9 cellular contexts compared by ENCODE assay signal in genomic region chr22:46753360-46753759, GRCh38. TPM values are rescaled to one million over a fixed set of nuclear protein-coding genes. Genes with fewer than 3 reads are reported as not detected.
A peak's percentile ranks its signal among the peaks of the same experiment; 100 is the strongest.
DNase-seq lines count a peak whose midpoint lies in the region; ATAC-seq and TF ChIP-seq lines count a peak whose summit lies in the region.
"Had no signal": no experiment of that assay in that cellular context is flagged by ENCODE, and none has a peak within 500 bp of the region (broad histone marks: within the 10 kb centered on the region; RNA-seq: fewer than 3 reads in every experiment).

No MANE protein-coding gene starts in this region.

- ATAC-seq in Right ventricle myocardium superior (ENCODE audit: poor library complexity) (peak; percentile 19), Right ventricle myocardium inferior (no peak), aorta (ENCODE audit: low FRiP score) (no peak), HG02759 (IDR thresholded peaks at IDR 0.05; ENCODE audit: unreplicated experiment) (no peak)
- ATAC-seq in CD4-positive, alpha-beta T cell (ENCODE audit: poor library complexity): no peak

- H3K9ac ChIP-seq in fibroblast of lung (ENCODE audit: insufficient read depth, low read length) (peak overlapping the region; percentile 64), parathyroid adenoma (no peak overlapping the region)

- H3K4me3 ChIP-seq in fibroblast of lung (replicated peaks in 1 of 4; ENCODE audit: control extremely low read depth in 1 of 4, insufficient read depth in 1 of 4, low read depth in 3 of 4, low read length in 4 of 4) (no peak overlapping the region), parathyroid adenoma (ENCODE audit: low read depth, low read length) (no peak overlapping the region), aorta (ENCODE audit: low read length in 2 of 2) (no peak overlapping the region)

- H3K27ac ChIP-seq in fibroblast of lung (ENCODE audit: insufficient read depth, low read length) (peak overlapping the region; percentile 99), parathyroid adenoma (peak overlapping the region; percentile 63), aorta (ENCODE audit: low read depth in 1 of 2, low read length in 2 of 2) (peak overlapping the region; percentile 97)
- H3K27ac ChIP-seq in CD4-positive, alpha-beta T cell (ENCODE audit: low read depth, low read length): no peak overlapping the region

- no peak overlapping the region for H3K27ac Mint-ChIP-seq in CD4-positive, alpha-beta T cell
- H3K27ac Mint-ChIP-seq: activated naive CD8-positive, alpha-beta T cell had no signal

- H3K9me3 ChIP-seq in fibroblast of lung (ENCODE audit: control insufficient read depth, insufficient read depth, low read depth, low read length): no peaks in the 10 kb centered on the region
- no peaks in the 10 kb centered on the region for H3K9me3 ChIP-seq in parathyroid adenoma (ENCODE audit: control insufficient read depth, low read length)
- no peaks in the 10 kb centered on the region for H3K9me3 ChIP-seq in aorta (ENCODE audit: control insufficient read depth, low read length)
- H3K9me3 ChIP-seq in CD4-positive, alpha-beta T cell (ENCODE audit: control insufficient read depth, low read length): peaks cover 10% of the 10 kb centered on the region

- peaks cover 32% of the 10 kb centered on the region for H3K4me1 ChIP-seq in fibroblast of lung (ENCODE audit: control insufficient read depth, extremely low read depth, insufficient read depth, low read length)
- H3K4me1 ChIP-seq in parathyroid adenoma: no peaks in the 10 kb centered on the region
- H3K4me1 ChIP-seq in aorta (ENCODE audit: control insufficient read depth in 1 of 2, insufficient read depth in 2 of 2, low read length in 2 of 2): peaks cover 0 to 3% of the 10 kb centered on the region in 2 donors

- no peaks in the 10 kb centered on the region for H3K36me3 Mint-ChIP-seq in CD4-positive, alpha-beta T cell (ENCODE audit: low read depth)

- no peak overlapping the region for H3K4me3 Mint-ChIP-seq in CD4-positive, alpha-beta T cell
- H3K4me3 Mint-ChIP-seq: activated naive CD8-positive, alpha-beta T cell had no signal

- H4K20me1 ChIP-seq in fibroblast of lung (ENCODE audit: control insufficient read depth, extremely low read depth, insufficient read depth, low read length): no peaks in the 10 kb centered on the region

- H3K4me1 Mint-ChIP-seq in CD4-positive, alpha-beta T cell (ENCODE audit: low read depth): peaks cover 35% of the 10 kb centered on the region

- POLR2A ChIA-PET in CD4-positive, alpha-beta T cell (lab: Charles Lee): no interaction called here

- peak overlapping the region; percentile 58 for H2AFZ ChIP-seq in fibroblast of lung (ENCODE audit: low read length)
- H2AFZ ChIP-seq in parathyroid adenoma: no peak overlapping the region

- CTCF ChIA-PET in CD4-positive, alpha-beta T cell (lab: Charles Lee): no interaction called here

- TF ChIP-seq CTCF in fibroblast of lung (conservative IDR thresholded peaks at IDR 0.05 in 1 of 2, IDR thresholded peaks at IDR 0.05 in 1 of 2; ENCODE audit: low read depth in 1 of 2, low read length in 2 of 2) (no peak), parathyroid adenoma (IDR thresholded peaks at IDR 0.05) (no peak)
- TF ChIP-seq CTCF in CD4-positive, alpha-beta T cell (IDR thresholded peaks at IDR 0.05): no peak

- WGBS in aorta, 2 donors: 88 to 91% methylated on average over 8 of the region's 8 CpGs

- H3K4me2 ChIP-seq in fibroblast of lung (ENCODE audit: extremely low read depth, insufficient read depth, low read length) (no peak overlapping the region), parathyroid adenoma (ENCODE audit: low read length) (no peak overlapping the region)

- H3K36me3 ChIP-seq in fibroblast of lung (ENCODE audit: control insufficient read depth, insufficient read depth, low read length) (no peaks in the 10 kb centered on the region), parathyroid adenoma (ENCODE audit: control insufficient read depth, insufficient read depth, low read length) (no peaks in the 10 kb centered on the region), aorta (ENCODE audit: control insufficient read depth in 1 of 2, insufficient read depth in 2 of 2, low read length in 1 of 2) (no peaks in the 10 kb centered on the region)

- H3K9me3 Mint-ChIP-seq in CD4-positive, alpha-beta T cell: peaks cover 5% of the 10 kb centered on the region

- DNase-seq in Right ventricle myocardium superior (peak; percentile 37), Right ventricle myocardium inferior (ENCODE audit: missing footprints) (no peak), fibroblast of lung (ENCODE audit: low read depth in 2 of 2) (no peak), aorta (peak in 1 of 2 donors; percentile 29)
- DNase-seq in CD4-positive, alpha-beta T cell: no peak
- no peak for DNase-seq in activated effector memory CD4-positive, alpha-beta T cell treated with Interleukin-2 at 50 U/mL for 16 hours

- no peaks in the 10 kb centered on the region for H3K27me3 Mint-ChIP-seq in CD4-positive, alpha-beta T cell
- H3K27me3 Mint-ChIP-seq: activated naive CD8-positive, alpha-beta T cell had no signal

- intact Hi-C loops in Right ventricle myocardium superior (cut with DNase I): no loop called here
- intact Hi-C loops in Right ventricle myocardium inferior (cut with DNase I): no loop called here
- intact Hi-C loops in aorta (cut with DNase I): no loop called here
- intact Hi-C loops in CD4-positive, alpha-beta T cell (cut with DNase I, micrococcal nuclease): no loop called here

- H3K79me2 ChIP-seq in fibroblast of lung (ENCODE audit: control insufficient read depth, insufficient read depth, low read length) (no peaks in the 10 kb centered on the region), parathyroid adenoma (no peaks in the 10 kb centered on the region)

- no peaks in the 10 kb centered on the region for H3K27me3 ChIP-seq in fibroblast of lung (ENCODE audit: control insufficient read depth, insufficient read depth, low read length)
- no peaks in the 10 kb centered on the region for H3K27me3 ChIP-seq in parathyroid adenoma (ENCODE audit: control insufficient read depth, insufficient read depth, low read length)
- H3K27me3 ChIP-seq in aorta (ENCODE audit: control insufficient read depth in 1 of 2, insufficient read depth in 2 of 2, low read length in 1 of 2): no peaks in the 10 kb centered on the region
- no peaks in the 10 kb centered on the region for H3K27me3 ChIP-seq in CD4-positive, alpha-beta T cell (ENCODE audit: control insufficient read depth, insufficient read depth, low read length)

RNA-seq across cellular contexts. Expression of gene TBC1D22A, which starts 9.1 kb away (rescaled TPM):
- total RNA-seq in Right ventricle myocardium superior (14.0 TPM), Right ventricle myocardium inferior (14.6 TPM), fibroblast of lung (10.3 and 11.6 TPM in 2 replicates), aorta (10 to 100 TPM; 21.1 to 37.1 TPM)
- polyA plus RNA-seq in fibroblast of lung (16.2 and 17.6 TPM in 2 replicates), aorta (10 to 100 TPM; 10.8 to 14.7 TPM)
- polyA plus RNA-seq in fibroblast of lung (2012): 17.6 and 20.0 TPM in 2 replicates
- polyA minus RNA-seq in fibroblast of lung (ENCODE audit: low replicate concordance): 11.7 and 21.2 TPM in 2 replicates
- 10 to 100 TPM; 27.1 to 31.7 TPM for total RNA-seq in CD4-positive, alpha-beta T cell

RNA-seq across cellular contexts. Expression of gene CERK, which starts 15.3 kb away (rescaled TPM):
- total RNA-seq in Right ventricle myocardium superior (69.0 TPM), Right ventricle myocardium inferior (71.6 TPM), fibroblast of lung (24.9 and 28.2 TPM in 2 replicates), aorta (10 to 100 TPM; 33.8 to 38.1 TPM)
- polyA plus RNA-seq in fibroblast of lung (19.5 and 23.8 TPM in 2 replicates), aorta (10 to 100 TPM; 20.6 to 41.6 TPM)
- polyA plus RNA-seq in fibroblast of lung (2012): 18.8 and 25.5 TPM in 2 replicates
- 40.7 and 44.1 TPM in 2 replicates for polyA minus RNA-seq in fibroblast of lung (ENCODE audit: low replicate concordance)
- total RNA-seq in CD4-positive, alpha-beta T cell: 10 to 100 TPM; 84.6 to 88.5 TPM
